In genomic region chr4:142778430-142778829, GRCh38 we compare ENCODE assay signal across 25 cellular contexts.
DNase-seq lines count a peak whose midpoint lies in the region; ATAC-seq and TF ChIP-seq lines count a peak whose summit lies in the region.
"Had no signal": no experiment of that assay in that cellular context is flagged by ENCODE, and none has a peak within 500 bp of the region (broad histone marks: within the 10 kb centered on the region; RNA-seq: fewer than 3 reads in every experiment).

No MANE protein-coding gene starts in this region.

- H3K36me3 Mint-ChIP-seq in MCF 10A (ENCODE audit: insufficient read depth, unreplicated experiment): no peaks in the 10 kb centered on the region
- H3K36me3 Mint-ChIP-seq: activated naive CD4-positive, alpha-beta T cell treated with anti-CD3 and anti-CD28 coated beads, Interleukin-2, amount 50 U/mL, for 72 hours; brain had no signal

- no peaks in the 10 kb centered on the region for H3K9me3 Mint-ChIP-seq in MCF 10A (ENCODE audit: unreplicated experiment)
- H3K9me3 Mint-ChIP-seq: activated naive CD4-positive, alpha-beta T cell treated with anti-CD3 and anti-CD28 coated beads, Interleukin-2, amount 50 U/mL, for 72 hours; CD4-positive, alpha-beta T cell had no signal

- POLR2A ChIA-PET in MCF 10A (lab: Yijun Ruan, JAX): interaction anchor here (0.6 to 3.3 kb wide), 8 partner anchors 23 to 395 kb away, joined by 3 to 18 read pairs (median 3); no protein-coding TSS in a partner anchor

- H3K27me3 ChIP-seq in breast epithelium: no peaks in the 10 kb centered on the region
- H3K27me3 ChIP-seq: gastrocnemius medialis, upper lobe of right lung had no signal

- H3K4me3 ChIP-seq in breast epithelium: no peak overlapping the region
- H3K4me3 ChIP-seq in astrocyte of the cerebellum (ENCODE audit: low read depth, low read length): no peak overlapping the region
- H3K4me3 ChIP-seq in fibroblast of the aortic adventitia (ENCODE audit: low read depth, low read length): no peak overlapping the region
- H3K4me3 ChIP-seq: gastrocnemius medialis, upper lobe of right lung had no signal

- H3K9me3 ChIP-seq in breast epithelium: no peaks in the 10 kb centered on the region
- H3K9me3 ChIP-seq: gastrocnemius medialis, upper lobe of right lung had no signal

- H3K27ac ChIP-seq in breast epithelium: no peak overlapping the region
- H3K27ac ChIP-seq: gastrocnemius medialis, upper lobe of right lung had no signal

- TF ChIP-seq CTCF in MCF 10A (IDR thresholded peaks at IDR 0.05; ENCODE audit: unreplicated experiment): no peak
- TF ChIP-seq CTCF in breast epithelium (IDR thresholded peaks at IDR 0.05): no peak
- TF ChIP-seq CTCF in astrocyte of the cerebellum (IDR thresholded peaks at IDR 0.05; ENCODE audit: low read depth, low read length, missing control alignments): no peak
- TF ChIP-seq CTCF in fibroblast of the aortic adventitia (IDR thresholded peaks at IDR 0.05; ENCODE audit: insufficient read depth, low read length): no peak

- in situ Hi-C loops in astrocyte of the cerebellum (cut with HindIII; ENCODE audit: low sequenced_read_pairs): loop anchor here (5.0 kb wide), 1 partner anchor 49 kb away; no protein-coding TSS in a partner anchor

- no peaks in the 10 kb centered on the region for H3K36me3 ChIP-seq in breast epithelium
- H3K36me3 ChIP-seq: gastrocnemius medialis, upper lobe of right lung had no signal

- TF ChIP-seq POLR2A in breast epithelium (IDR thresholded peaks at IDR 0.05): no peak

- CTCF ChIA-PET in MCF 10A (lab: Yijun Ruan, JAX): interaction anchor here (0.5 to 0.7 kb wide), 2 partner anchors 967 to 1469 kb away, joined by 3 to 5 read pairs; no protein-coding TSS in a partner anchor

- intact Hi-C loops in MCF 10A (cut with micrococcal nuclease): no loop called here
- intact Hi-C loops in breast epithelium (cut with DNase I; ENCODE audit: low total_unique reads): no loop called here

- no TSS peak for BruUV-seq in MCF 10A (replicated peaks; lab: Mats Ljungman, UMichigan)

- peak overlapping the region; percentile 77 for H3K27ac Mint-ChIP-seq in MCF 10A (ENCODE audit: low read depth, unreplicated experiment)
- H3K27ac Mint-ChIP-seq: activated CD8-positive, alpha-beta T cell treated with anti-CD3 and anti-CD28 coated beads, Interleukin-2, amount 10 ng/mL, durations not matched to agents 7 days and 5 days; brain; CD4-positive, alpha-beta T cell had no signal

- H3K4me1 ChIP-seq in breast epithelium: no peaks in the 10 kb centered on the region
- H3K4me1 ChIP-seq: gastrocnemius medialis, upper lobe of right lung had no signal

- peak; percentile 10 for DNase-seq in MCF 10A (ENCODE audit: unreplicated experiment)
- DNase-seq in breast epithelium (ENCODE audit: low spot score in 2 of 2): no peak
- DNase-seq in astrocyte of the cerebellum (ENCODE audit: low read depth): peak; percentile 1
- DNase-seq in fibroblast of the aortic adventitia (ENCODE audit: low read depth): peak; percentile 47
- DNase-seq in NCI-H1105 (lab: John Stamatoyannopoulos, UW): no peak
- DNase-seq: activated CD4-positive, CD25-positive, alpha-beta regulatory T cell; activated CD8-positive, alpha-beta T cell treated with anti-CD3 and anti-CD28 coated beads, Interleukin-2, amount 10 ng/mL, durations not matched to agents 7 days and 5 days; activated T-cell treated with anti-CD3 and anti-CD28 coated beads, Interleukin-2, amount 50 U/mL, for 1 hour; CD4-positive, alpha-beta T cell; DMS 273 treated with DMSO at 0.1 percent for 48 hours; gastrocnemius medialis; hypothalamus; NCI-H1417; NCI-H2107; NCI-H524; nucleus accumbens; retina; stimulated activated CD4-positive, alpha-beta T cell treated with anti-CD3 and anti-CD28 coated beads, Interleukin-12 subunit alpha, Interleukin-12 subunit beta, amount 100 ng/mL, for 4 hours; T-helper 9 cell; upper lobe of right lung had no signal

- no peak overlapping the region for H3K4me3 Mint-ChIP-seq in MCF 10A (ENCODE audit: unreplicated experiment)
- H3K4me3 Mint-ChIP-seq: activated CD8-positive, alpha-beta T cell treated with anti-CD3 and anti-CD28 coated beads, Interleukin-2, amount 10 ng/mL, durations not matched to agents 7 days and 5 days; brain; CD4-positive, alpha-beta T cell had no signal

- peaks cover 30% of the 10 kb centered on the region for H3K4me1 Mint-ChIP-seq in MCF 10A (ENCODE audit: insufficient read depth, unreplicated experiment)
- H3K4me1 Mint-ChIP-seq: brain had no signal

- ATAC-seq in HG02610 (IDR thresholded peaks at IDR 0.05; ENCODE audit: unreplicated experiment) (no peak), GM21367 (IDR thresholded peaks at IDR 0.05; ENCODE audit: unreplicated experiment) (no peak), HG03280 (IDR thresholded peaks at IDR 0.05; ENCODE audit: unreplicated experiment) (no peak)
- ATAC-seq: activated CD8-positive, alpha-beta T cell treated with anti-CD3 and anti-CD28 coated beads, Interleukin-2, amount 10 ng/mL, durations not matched to agents 7 days and 5 days; activated naive CD4-positive, alpha-beta T cell treated with anti-CD3 and anti-CD28 coated beads, Interleukin-2, amount 50 U/mL, for 72 hours; gastrocnemius medialis; upper lobe of right lung had no signal

- no peaks in the 10 kb centered on the region for H3K27me3 Mint-ChIP-seq in MCF 10A (ENCODE audit: insufficient read depth, unreplicated experiment)
- H3K27me3 Mint-ChIP-seq: brain had no signal

Comparison
In these comparisons a context has a peak if more than half of its experiments do, and no peak if none do; other contexts are left out.
1. DNase-seq: peak in MCF 10A (single experiment), astrocyte of the cerebellum (single experiment) and fibroblast of the aortic adventitia (single experiment); none in breast epithelium (0 of 2) and NCI-H1105 (single experiment).